12 cellular contexts compared by ENCODE assay signal in the genomic region with DNA sequence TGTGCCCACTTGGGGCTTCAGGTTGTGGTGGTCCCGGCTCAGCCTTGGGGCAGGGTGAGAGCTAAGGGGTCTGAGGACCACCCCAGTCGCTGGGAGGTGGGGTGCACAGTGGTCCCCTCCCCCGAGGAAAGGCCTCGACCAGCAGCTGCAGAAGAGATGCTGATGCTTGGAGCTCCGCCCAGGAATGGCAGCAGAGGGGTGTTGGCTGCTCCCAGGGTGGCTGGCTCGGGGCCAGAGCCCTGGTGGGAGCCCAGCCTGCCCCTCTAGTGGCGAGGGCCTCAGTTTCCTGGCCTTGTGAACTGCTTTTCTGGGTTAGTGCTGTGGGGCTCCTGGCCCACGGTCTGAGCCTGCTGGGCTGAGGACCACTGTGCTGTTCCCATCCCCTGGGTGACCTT. TPM values are rescaled to one million over a fixed set of nuclear protein-coding genes. Genes with fewer than 3 reads are reported as not detected.
A peak's percentile ranks its signal among the peaks of the same experiment; 100 is the strongest.
DNase-seq lines count a peak whose midpoint lies in the region; ATAC-seq, FAIRE-seq and TF ChIP-seq lines count a peak whose summit lies in the region.
"Had no signal": no experiment of that assay in that cellular context is flagged by ENCODE, and none has a peak within 500 bp of the region (broad histone marks: within the 10 kb centered on the region; RNA-seq: fewer than 3 reads in every experiment).

No MANE protein-coding gene starts in this region.

- no peak overlapping the region for H3K4me3 ChIP-seq in astrocyte (ENCODE audit: insufficient read depth, low read depth, low read length)
- H3K4me3 ChIP-seq in lower lobe of right lung = peak overlapping the region; percentile 56
- peak overlapping the region; percentile 44 for H3K4me3 ChIP-seq in upper lobe of right lung

- peaks cover 7% of the 10 kb centered on the region for H3K27me3 Mint-ChIP-seq in activated naive CD8-positive, alpha-beta T cell
- H3K27me3 Mint-ChIP-seq in activated naive CD8-positive, alpha-beta T cell treated with anti-CD3 and anti-CD28 coated beads for 36 hours = peaks cover 47% of the 10 kb centered on the region
- no peaks in the 10 kb centered on the region for H3K27me3 Mint-ChIP-seq in astrocyte (ENCODE audit: low read depth, unreplicated experiment)

- H3K4me1 ChIP-seq in astrocyte (ENCODE audit: insufficient read depth, low read length) (peaks cover 3% of the 10 kb centered on the region), lower lobe of right lung (peaks cover 35% of the 10 kb centered on the region), upper lobe of right lung (peaks cover 28% of the 10 kb centered on the region)

- no peak overlapping the region for H3K27ac Mint-ChIP-seq in activated naive CD8-positive, alpha-beta T cell
- no peak overlapping the region for H3K27ac Mint-ChIP-seq in activated naive CD8-positive, alpha-beta T cell treated with anti-CD3 and anti-CD28 coated beads for 36 hours
- H3K27ac Mint-ChIP-seq in astrocyte (ENCODE audit: unreplicated experiment) = no peak overlapping the region
- H3K27ac Mint-ChIP-seq: CD14-positive monocyte; dendritic cell treated with granulocyte-macrophage colony-stimulating factor and Interleukin-4, amounts not matched to agents 40 ng/mL and 50 ng/mL, for 4 days had no signal

- H3K4me1 Mint-ChIP-seq in activated naive CD8-positive, alpha-beta T cell (ENCODE audit: low read depth) = peaks cover 5% of the 10 kb centered on the region
- peaks cover 4% of the 10 kb centered on the region for H3K4me1 Mint-ChIP-seq in activated naive CD8-positive, alpha-beta T cell treated with anti-CD3 and anti-CD28 coated beads for 36 hours
- H3K4me1 Mint-ChIP-seq in astrocyte (ENCODE audit: low read depth, unreplicated experiment) = no peaks in the 10 kb centered on the region

- intact Hi-C loops in lower lobe of right lung (cut with DNase I) (no loop called here), upper lobe of right lung (cut with DNase I) (no loop called here)

- no peak overlapping the region for H2AFZ ChIP-seq in astrocyte (ENCODE audit: low read depth, low read length)

- no peaks in the 10 kb centered on the region for H3K36me3 Mint-ChIP-seq in activated naive CD8-positive, alpha-beta T cell
- no peaks in the 10 kb centered on the region for H3K36me3 Mint-ChIP-seq in activated naive CD8-positive, alpha-beta T cell treated with anti-CD3 and anti-CD28 coated beads for 36 hours
- no peaks in the 10 kb centered on the region for H3K36me3 Mint-ChIP-seq in astrocyte (ENCODE audit: low read depth, unreplicated experiment)

- peak overlapping the region; percentile 13 for H3K4me3 Mint-ChIP-seq in activated naive CD8-positive, alpha-beta T cell
- no peak overlapping the region for H3K4me3 Mint-ChIP-seq in activated naive CD8-positive, alpha-beta T cell treated with anti-CD3 and anti-CD28 coated beads for 36 hours
- H3K4me3 Mint-ChIP-seq in astrocyte (ENCODE audit: unreplicated experiment) = peak overlapping the region; percentile 70
- H3K4me3 Mint-ChIP-seq: dendritic cell treated with granulocyte-macrophage colony-stimulating factor and Interleukin-4, amounts not matched to agents 40 ng/mL and 50 ng/mL, for 4 days had no signal

- H3K27ac ChIP-seq in astrocyte (ENCODE audit: low read depth, low read length) = no peak overlapping the region
- peak overlapping the region; percentile 71 for H3K27ac ChIP-seq in lower lobe of right lung
- peak overlapping the region; percentile 70 for H3K27ac ChIP-seq in upper lobe of right lung

- no peak for ATAC-seq in lower lobe of right lung
- no peak for ATAC-seq in upper lobe of right lung

- no peak overlapping the region for H3K9ac ChIP-seq in astrocyte (ENCODE audit: low read length)

- H3K27me3 ChIP-seq in astrocyte (ENCODE audit: insufficient read depth, low read length) (no peaks in the 10 kb centered on the region), lower lobe of right lung (ENCODE audit: low read depth) (peaks cover 28% of the 10 kb centered on the region), upper lobe of right lung (peaks cover 8% of the 10 kb centered on the region)

- no peaks in the 10 kb centered on the region for H4K20me1 ChIP-seq in astrocyte (ENCODE audit: insufficient read depth, low read length)

- TF ChIP-seq CTCF in astrocyte (IDR thresholded peaks at IDR 0.05; ENCODE audit: insufficient read depth, low read depth, low read length) = no peak
- TF ChIP-seq CTCF in lower lobe of right lung (IDR thresholded peaks at IDR 0.05) = no peak
- no peak for TF ChIP-seq CTCF in upper lobe of right lung (IDR thresholded peaks at IDR 0.05)

- H3K9me3 Mint-ChIP-seq in activated naive CD8-positive, alpha-beta T cell (ENCODE audit: low read depth) = no peaks in the 10 kb centered on the region
- no peaks in the 10 kb centered on the region for H3K9me3 Mint-ChIP-seq in activated naive CD8-positive, alpha-beta T cell treated with anti-CD3 and anti-CD28 coated beads for 36 hours
- no peaks in the 10 kb centered on the region for H3K9me3 Mint-ChIP-seq in astrocyte (ENCODE audit: unreplicated experiment)
- H3K9me3 Mint-ChIP-seq: dendritic cell treated with granulocyte-macrophage colony-stimulating factor and Interleukin-4, amounts not matched to agents 40 ng/mL and 50 ng/mL, for 4 days had no signal

- DNase-seq in activated naive CD8-positive, alpha-beta T cell treated with anti-CD3 and anti-CD28 coated beads for 36 hours = no peak
- DNase-seq in astrocyte (ENCODE audit: low read depth) (no peak), lower lobe of right lung (no peak), upper lobe of right lung (no peak), RCC 7860 (ENCODE audit: low spot score) (no peak), A172 (ENCODE audit: low spot score) (no peak), iPS-NIHi7 (ENCODE audit: extremely low spot score) (no peak)
- DNase-seq: activated CD4-positive, alpha-beta T cell treated with anti-CD3 and anti-CD28 coated beads for 48 hours had no signal

- H3K9me3 ChIP-seq in astrocyte (ENCODE audit: insufficient read depth, low read depth, low read length) (no peaks in the 10 kb centered on the region), lower lobe of right lung (no peaks in the 10 kb centered on the region), upper lobe of right lung (no peaks in the 10 kb centered on the region)

- FAIRE-seq in astrocyte (lab: Jason Lieb, UNC) (no peak), RCC 7860 (lab: Jason Lieb, UNC) (no peak)

- H3K4me2 ChIP-seq in astrocyte (ENCODE audit: low read length) = peak overlapping the region; percentile 75

- no peaks in the 10 kb centered on the region for H3K36me3 ChIP-seq in astrocyte (ENCODE audit: insufficient read depth, low read length)
- H3K36me3 ChIP-seq in lower lobe of right lung = no peaks in the 10 kb centered on the region
- H3K36me3 ChIP-seq in upper lobe of right lung = no peaks in the 10 kb centered on the region

- H3K79me2 ChIP-seq in astrocyte (ENCODE audit: insufficient read depth, low read length) = no peaks in the 10 kb centered on the region

RNA-seq across cellular contexts. Expression of a gene that starts 1.2 kb away (rescaled TPM):
- under 1 TPM in 1 of 2 experiments, not detected in 1; 0.10 TPM for total RNA-seq in activated naive CD8-positive, alpha-beta T cell treated with anti-CD3 and anti-CD28 coated beads for 36 hours
- total RNA-seq in astrocyte = 22.4 and 23.2 TPM in 2 replicates
- total RNA-seq in lower lobe of right lung = 15.1 TPM
- total RNA-seq in upper lobe of right lung = 17.7 TPM
- total RNA-seq in A172 (2014; rRNA removed; shearing (Covaris generic)) = 16.0 and 16.7 TPM in 2 replicates

RNA-seq across cellular contexts. Expression of a gene that starts 26.3 kb away (rescaled TPM):
- 10 to 100 TPM; 14.6 to 16.1 TPM for total RNA-seq in activated naive CD8-positive, alpha-beta T cell treated with anti-CD3 and anti-CD28 coated beads for 36 hours
- total RNA-seq in astrocyte = 30.8 and 38.0 TPM in 2 replicates
- total RNA-seq in lower lobe of right lung = 106 TPM
- 117 TPM for total RNA-seq in upper lobe of right lung
- total RNA-seq in A172 (2014; rRNA removed; shearing (Covaris generic)) = 79.4 and 88.8 TPM in 2 replicates

RNA-seq across cellular contexts. Expression of a gene that starts 29.2 kb away (rescaled TPM):
- total RNA-seq in activated naive CD8-positive, alpha-beta T cell treated with anti-CD3 and anti-CD28 coated beads for 36 hours = 1 to 10 TPM; 5.4 to 6.1 TPM
- not detected in 2 replicates for total RNA-seq in astrocyte
- 2.5 TPM for total RNA-seq in lower lobe of right lung
- 11.2 TPM for total RNA-seq in upper lobe of right lung
- total RNA-seq in A172 (2014; rRNA removed; shearing (Covaris generic)) = not detected in 2 replicates

RNA-seq across cellular contexts. Expression of a gene that starts 34.8 kb away (rescaled TPM):
- not detected for total RNA-seq in activated naive CD8-positive, alpha-beta T cell treated with anti-CD3 and anti-CD28 coated beads for 36 hours
- total RNA-seq in astrocyte (not detected in 2 replicates), lower lobe of right lung (2.9 TPM), upper lobe of right lung (21.5 TPM)
- not detected in 2 replicates for total RNA-seq in A172 (2014; rRNA removed; shearing (Covaris generic))

RNA-seq across cellular contexts. Expression of a gene that starts 44.5 kb away (rescaled TPM):
- not detected for total RNA-seq in activated naive CD8-positive, alpha-beta T cell treated with anti-CD3 and anti-CD28 coated beads for 36 hours
- total RNA-seq in astrocyte = not detected in 2 replicates
- total RNA-seq in lower lobe of right lung = not detected
- total RNA-seq in upper lobe of right lung = not detected
- total RNA-seq in A172 (2014; rRNA removed; shearing (Covaris generic)) = not detected in 2 replicates
- total RNA-seq: mucosa of gallbladder had no signal

Comparison
In these comparisons a context has a peak if more than half of its experiments do, and no peak if none do; other contexts are left out.
1. RNA of a gene that starts 1.2 kb away (total RNA-seq): 22.4 to 23.2 TPM in astrocyte, 17.7 TPM in upper lobe of right lung (single experiment), 16.0 to 16.7 TPM in A172 and 15.1 TPM in lower lobe of right lung (single experiment); 0.10 TPM in activated naive CD8-positive, alpha-beta T cell treated with anti-CD3 and anti-CD28 coated beads for 36 hours; every median in the first group is over 10 times any median in the second.